In genomic region chr17:17778308-17779014, GRCh38 we compare ENCODE assay signal across 12 cellular contexts. TPM values are rescaled to one million over a fixed set of nuclear protein-coding genes. Genes with fewer than 3 reads are reported as not detected.
DNase-seq lines count a peak whose midpoint lies in the region; ATAC-seq, FAIRE-seq and TF ChIP-seq lines count a peak whose summit lies in the region.
"Had no signal": no experiment of that assay in that cellular context is flagged by ENCODE, and none has a peak within 500 bp of the region (broad histone marks: within the 10 kb centered on the region; RNA-seq: fewer than 3 reads in every experiment).

No MANE protein-coding gene starts in this region.

- peaks cover 62% of the 10 kb centered on the region for H3K79me2 ChIP-seq in smooth muscle cell (ENCODE audit: low read depth)

- peaks cover 39% of the 10 kb centered on the region for H3F3A ChIP-seq in smooth muscle cell (ENCODE audit: low read depth)

- DNase-seq in HTR-8/SVneo (ENCODE audit: insufficient read length, low spot score) (no peak), dorsolateral prefrontal cortex (peak in 7 of 10 donors; percentile 53 to 88 (median 72)), left colon (peak; percentile 61 to 77), smooth muscle cell (lab: John Stamatoyannopoulos, UW; ENCODE audit: unreplicated experiment) (peak; percentile 21), NCI-H526 (lab: John Stamatoyannopoulos, UW) (no peak)
- no peak for DNase-seq in activated T-helper 2 cell treated with anti-CD3 and anti-CD28 coated beads, Interferon-gamma antibody, Interleukin-2, Interleukin-4, amounts not matched to agents 10 μg/mL and 5 μg/mL and 100 μg/mL, durations not matched to agents 14 hours and 24 hours and 36 hours (ENCODE audit: low spot score)
- DNase-seq: activated naive CD4-positive, alpha-beta T cell treated with anti-CD3 and anti-CD28 coated beads, Interleukin-2, amount 10 ng/mL, durations not matched to agents 7 days and 5 days; stimulated activated naive CD4-positive, alpha-beta T cell had no signal

- WGBS in smooth muscle cell (ENCODE audit: low lambda C conversion rate), result 58% methylated on average over 6 of the region's 8 CpGs

- H3K4me1 Mint-ChIP-seq in activated T-helper 2 cell treated with anti-CD3 and anti-CD28 coated beads, Interferon-gamma antibody, Interleukin-2, Interleukin-4, amounts not matched to agents 10 μg/mL and 5 μg/mL and 100 μg/mL, durations not matched to agents 14 hours and 24 hours and 36 hours (ENCODE audit: low read depth), result peaks cover 3% of the 10 kb centered on the region

- no peaks in the 10 kb centered on the region for H3K36me3 Mint-ChIP-seq in activated T-helper 2 cell treated with anti-CD3 and anti-CD28 coated beads, Interferon-gamma antibody, Interleukin-2, Interleukin-4, amounts not matched to agents 10 μg/mL and 5 μg/mL and 100 μg/mL, durations not matched to agents 14 hours and 24 hours and 36 hours (ENCODE audit: low read depth)
- H3K36me3 Mint-ChIP-seq: activated naive CD4-positive, alpha-beta T cell treated with anti-CD3 and anti-CD28 coated beads, Interleukin-2, amount 10 ng/mL, durations not matched to agents 7 days and 5 days; WTC11 had no signal

- H3K27ac Mint-ChIP-seq in activated T-helper 2 cell treated with anti-CD3 and anti-CD28 coated beads, Interferon-gamma antibody, Interleukin-2, Interleukin-4, amounts not matched to agents 10 μg/mL and 5 μg/mL and 100 μg/mL, durations not matched to agents 14 hours and 24 hours and 36 hours, result no peak overlapping the region
- H3K27ac Mint-ChIP-seq: activated naive CD4-positive, alpha-beta T cell treated with anti-CD3 and anti-CD28 coated beads, Interleukin-2, amount 10 ng/mL, durations not matched to agents 7 days and 5 days; WTC11 had no signal

- no peak for TF ChIP-seq CTCF in dorsolateral prefrontal cortex (IDR thresholded peaks at IDR 0.05 in 54 of 56, conservative IDR thresholded peaks at IDR 0.05 in 2 of 56; ENCODE audit: low read depth in 1 of 56, partially characterized antibody in 56 of 56)
- no peak for TF ChIP-seq CTCF in smooth muscle cell (IDR thresholded peaks at IDR 0.05; ENCODE audit: borderline replicate concordance, insufficient read depth, poor library complexity, severe bottlenecking)

- ATAC-seq in left colon (no peak), HG02870 (IDR thresholded peaks at IDR 0.05; ENCODE audit: unreplicated experiment) (no peak), HG03565 (IDR thresholded peaks at IDR 0.05; ENCODE audit: unreplicated experiment) (no peak)
- ATAC-seq: WTC11 had no signal

- peak overlapping the region; percentile 18 for H3K4me2 ChIP-seq in smooth muscle cell

- no peak overlapping the region for H2AFZ ChIP-seq in smooth muscle cell (ENCODE audit: low read depth)

- peak overlapping the region; percentile 31 to 100 (median 97) for H3K27ac ChIP-seq in dorsolateral prefrontal cortex
- peak overlapping the region; percentile 70 for H3K27ac ChIP-seq in smooth muscle cell (ENCODE audit: low read depth)

- intact Hi-C loops in dorsolateral prefrontal cortex (cut with DNase I), result no loop called here
- intact Hi-C loops in left colon (cut with DNase I, micrococcal nuclease), result loop anchor here in 1 of 2 donors (10.0 kb wide), 1 partner anchor 94 kb away; the partner anchor contains the start of gene RAI1
- intact Hi-C loops in activated T-helper 2 cell treated with anti-CD3 and anti-CD28 coated beads, Interferon-gamma antibody, Interleukin-2, Interleukin-4, amounts not matched to agents 10 μg/mL and 5 μg/mL and 100 μg/mL, durations not matched to agents 14 hours and 24 hours and 36 hours (cut with micrococcal nuclease), result no loop called here

- H3K9me3 ChIP-seq in smooth muscle cell (replicated peaks; ENCODE audit: low read depth), result no peaks in the 10 kb centered on the region

- H3K27me3 ChIP-seq in dorsolateral prefrontal cortex, result no peaks in the 10 kb centered on the region
- no peaks in the 10 kb centered on the region for H3K27me3 ChIP-seq in smooth muscle cell (ENCODE audit: low read depth)

- no peak overlapping the region for H3K9ac ChIP-seq in smooth muscle cell (ENCODE audit: low read depth)

- H3K4me1 ChIP-seq in smooth muscle cell (ENCODE audit: low read depth), result peaks cover 43% of the 10 kb centered on the region

- no peak overlapping the region for H3K4me3 Mint-ChIP-seq in activated T-helper 2 cell treated with anti-CD3 and anti-CD28 coated beads, Interferon-gamma antibody, Interleukin-2, Interleukin-4, amounts not matched to agents 10 μg/mL and 5 μg/mL and 100 μg/mL, durations not matched to agents 14 hours and 24 hours and 36 hours (ENCODE audit: low read depth)
- H3K4me3 Mint-ChIP-seq: activated naive CD4-positive, alpha-beta T cell treated with anti-CD3 and anti-CD28 coated beads, Interleukin-2, amount 10 ng/mL, durations not matched to agents 7 days and 5 days; WTC11 had no signal

- peaks cover 100% of the 10 kb centered on the region for H4K20me1 ChIP-seq in smooth muscle cell (ENCODE audit: low read depth)

- peaks cover 11% of the 10 kb centered on the region for H3K27me3 Mint-ChIP-seq in activated T-helper 2 cell treated with anti-CD3 and anti-CD28 coated beads, Interferon-gamma antibody, Interleukin-2, Interleukin-4, amounts not matched to agents 10 μg/mL and 5 μg/mL and 100 μg/mL, durations not matched to agents 14 hours and 24 hours and 36 hours (ENCODE audit: low read depth)

- H3K4me3 ChIP-seq in dorsolateral prefrontal cortex (peak overlapping the region in 1 of 59 donors; percentile 15), smooth muscle cell (no peak overlapping the region)
- H3K4me3 ChIP-seq: skin epidermis had no signal

- FAIRE-seq in HTR-8/SVneo (lab: Jason Lieb, UNC), result peak; percentile 79

- H3K9me3 Mint-ChIP-seq in activated T-helper 2 cell treated with anti-CD3 and anti-CD28 coated beads, Interferon-gamma antibody, Interleukin-2, Interleukin-4, amounts not matched to agents 10 μg/mL and 5 μg/mL and 100 μg/mL, durations not matched to agents 14 hours and 24 hours and 36 hours, result no peaks in the 10 kb centered on the region
- H3K9me3 Mint-ChIP-seq: activated naive CD4-positive, alpha-beta T cell treated with anti-CD3 and anti-CD28 coated beads, Interleukin-2, amount 10 ng/mL, durations not matched to agents 7 days and 5 days; WTC11 had no signal

- H3K36me3 ChIP-seq in smooth muscle cell (ENCODE audit: low read depth), result no peaks in the 10 kb centered on the region

RNA-seq across cellular contexts. Expression of gene SREBF1, which starts 58.3 kb away (rescaled TPM):
- 100 to 1,000 TPM in 84 of 120 experiments, 10 to 100 TPM in 36; 57.2 to 359 (median 120) TPM for total RNA-seq in dorsolateral prefrontal cortex
- total RNA-seq in left colon, result 100 to 1,000 TPM; 125 to 161 TPM
- 23.5 and 25.9 TPM in 2 replicates for total RNA-seq in smooth muscle cell
- polyA plus RNA-seq in smooth muscle cell, result 45.4 and 53.5 TPM in 2 replicates
- 166 and 175 TPM in 2 replicates for total RNA-seq in activated T-helper 2 cell treated with anti-CD3 and anti-CD28 coated beads, Interferon-gamma antibody, Interleukin-2, Interleukin-4, amounts not matched to agents 10 μg/mL and 5 μg/mL and 100 μg/mL, durations not matched to agents 14 hours and 24 hours and 36 hours

Comparison
In these comparisons a context has a peak if more than half of its experiments do, and no peak if none do; other contexts are left out.
1. DNase-seq: peak in dorsolateral prefrontal cortex (7 of 10), left colon (2 of 2) and smooth muscle cell (single experiment); none in HTR-8/SVneo (single experiment), NCI-H526 (0 of 2) and activated T-helper 2 cell treated with anti-CD3 and anti-CD28 coated beads, Interferon-gamma antibody, Interleukin-2, Interleukin-4, amounts not matched to agents 10 μg/mL and 5 μg/mL and 100 μg/mL, durations not matched to agents 14 hours and 24 hours and 36 hours (single experiment).